In genomic region chr18:26869640-26870039, GRCh38 we compare ENCODE assay signal across 1 cellular context.
TF ChIP-seq lines count a peak whose summit lies in the region.

No MANE protein-coding gene starts in this region.

TF ChIP-seq in SK-N-SH, 30 proteins besides CTCF, POLR2A, EP300 and RAD21 (continued from another document):
- no peak for TF ChIP-seq USF1 (IDR thresholded peaks at IDR 0.05; ENCODE audit: borderline replicate concordance, low read depth)
- TF ChIP-seq POLR2AphosphoS5 (IDR thresholded peaks at IDR 0.05; ENCODE audit: low read depth, low read length), result no peak
- TF ChIP-seq PBX3 (IDR thresholded peaks at IDR 0.05), result no peak
